Comparison of ENCODE assay signal across 19 cellular contexts in genomic region chr1:241776911-241777310, GRCh38.
"Had no signal": no experiment of that assay in that cellular context is flagged by ENCODE, and none has a peak within 500 bp of the region (broad histone marks: within the 10 kb centered on the region; RNA-seq: fewer than 3 reads in every experiment).

No MANE protein-coding gene starts in this region.

- H3K4me1 Mint-ChIP-seq: naive thymus-derived CD8-positive, alpha-beta T cell had no signal

- H3K9me3 ChIP-seq: colonic mucosa, mucosa of descending colon, ovary, stomach, thoracic aorta had no signal

- H3K4me1 ChIP-seq: colonic mucosa, stomach had no signal

- H3K36me3 ChIP-seq: colonic mucosa, ovary, stomach, thoracic aorta had no signal

- H3K27ac ChIP-seq: colonic mucosa, hepatocyte, ovary, stomach, thoracic aorta had no signal

- H3K27me3 ChIP-seq: colonic mucosa, hepatocyte, ovary, stomach had no signal

- H3K27ac Mint-ChIP-seq: naive thymus-derived CD8-positive, alpha-beta T cell; progenitor cell of endocrine pancreas had no signal

- ATAC-seq: left colon; mucosa of descending colon; naive thymus-derived CD8-positive, alpha-beta T cell; right cardiac atrium had no signal

- H3K4me3 Mint-ChIP-seq: naive thymus-derived CD8-positive, alpha-beta T cell had no signal

- H3K4me3 ChIP-seq: colonic mucosa, hepatocyte, mucosa of descending colon, ovary, stomach, thoracic aorta had no signal

- DNase-seq: colonic mucosa; dermis blood vessel endothelial cell; erythroblast; foreskin melanocyte; head of caudate nucleus; left colon; mucosa of descending colon; naive thymus-derived CD8-positive, alpha-beta T cell; nucleus accumbens; ovary; right cardiac atrium; small intestine; stimulated activated CD4-positive, alpha-beta T cell treated with anti-CD3 and anti-CD28 coated beads, Interleukin-12 subunit alpha, Interleukin-12 subunit beta, amount 100 ng/mL, for 4 hours; stimulated activated naive CD4-positive, alpha-beta T cell; stomach; substantia nigra had no signal

- FAIRE-seq: small intestine had no signal
